Comparison of ENCODE assay signal across 13 cellular contexts in genomic region chr2:73821227-73821626, GRCh38.
A peak's percentile ranks its signal among the peaks of the same experiment; 100 is the strongest.
DNase-seq lines count a peak whose midpoint lies in the region; ATAC-seq and TF ChIP-seq lines count a peak whose summit lies in the region.
"Had no signal": no experiment of that assay in that cellular context is flagged by ENCODE, and none has a peak within 500 bp of the region (broad histone marks: within the 10 kb centered on the region; RNA-seq: fewer than 3 reads in every experiment).

No MANE protein-coding gene starts in this region.

- POLR2A ChIA-PET in RWPE1 (lab: Yijun Ruan, JAX; ENCODE audit: low non-redundant PET): no interaction called here

- DNase-seq in activated T-cell treated with anti-CD3 and anti-CD28 coated beads for 48 hours (ENCODE audit: low read depth) (peak; percentile 15), activated T-cell treated with anti-CD3 and anti-CD28 coated beads for 4 hours (no peak), NCI-H510A treated with DMSO at 0.1 percent for 48 hours (lab: John Stamatoyannopoulos, UW) (no peak), NCI-H82 (lab: John Stamatoyannopoulos, UW) (no peak), RWPE1 (ENCODE audit: low spot score) (no peak)
- peak in 1 of 2 donors; percentile 71 for DNase-seq in stimulated activated effector memory CD8-positive, alpha-beta T cell treated with anti-CD3 and anti-CD28 coated beads, Interleukin-12 subunit alpha, Interleukin-12 subunit beta, amount 100 ng/mL, for 72 hours (ENCODE audit: low spot score in 2 of 2)
- DNase-seq: activated naive CD8-positive, alpha-beta T cell treated with anti-CD3 and anti-CD28 coated beads, Interleukin-2, amount 10 ng/mL, durations not matched to agents 7 days and 5 days; effector memory CD4-positive, alpha-beta T cell; SK-N-SH; uterus had no signal

- H3K27ac Mint-ChIP-seq in stimulated activated effector memory CD8-positive, alpha-beta T cell treated with anti-CD3 and anti-CD28 coated beads, Interleukin-12 subunit alpha, Interleukin-12 subunit beta, amount 100 ng/mL, for 72 hours: peak overlapping the region; percentile 79
- H3K27ac Mint-ChIP-seq: activated naive CD8-positive, alpha-beta T cell treated with anti-CD3 and anti-CD28 coated beads, Interleukin-2, amount 10 ng/mL, durations not matched to agents 7 days and 5 days; neural progenitor cell had no signal

- peak overlapping the region; percentile 55 for H3K4me3 Mint-ChIP-seq in stimulated activated effector memory CD8-positive, alpha-beta T cell treated with anti-CD3 and anti-CD28 coated beads, Interleukin-12 subunit alpha, Interleukin-12 subunit beta, amount 100 ng/mL, for 72 hours
- H3K4me3 Mint-ChIP-seq: activated naive CD8-positive, alpha-beta T cell treated with anti-CD3 and anti-CD28 coated beads, Interleukin-2, amount 10 ng/mL, durations not matched to agents 7 days and 5 days; neural progenitor cell had no signal

- no peaks in the 10 kb centered on the region for H3K9me3 Mint-ChIP-seq in stimulated activated effector memory CD8-positive, alpha-beta T cell treated with anti-CD3 and anti-CD28 coated beads, Interleukin-12 subunit alpha, Interleukin-12 subunit beta, amount 100 ng/mL, for 72 hours
- H3K9me3 Mint-ChIP-seq: activated naive CD8-positive, alpha-beta T cell treated with anti-CD3 and anti-CD28 coated beads, Interleukin-2, amount 10 ng/mL, durations not matched to agents 7 days and 5 days; neural progenitor cell had no signal

- TF ChIP-seq CTCF in RWPE1 (conservative IDR thresholded peaks at IDR 0.05; ENCODE audit: low read depth): no peak

- H3K36me3 Mint-ChIP-seq in stimulated activated effector memory CD8-positive, alpha-beta T cell treated with anti-CD3 and anti-CD28 coated beads, Interleukin-12 subunit alpha, Interleukin-12 subunit beta, amount 100 ng/mL, for 72 hours: no peaks in the 10 kb centered on the region
- H3K36me3 Mint-ChIP-seq: activated naive CD8-positive, alpha-beta T cell treated with anti-CD3 and anti-CD28 coated beads, Interleukin-2, amount 10 ng/mL, durations not matched to agents 7 days and 5 days; neural progenitor cell had no signal

- H3K4me1 Mint-ChIP-seq in stimulated activated effector memory CD8-positive, alpha-beta T cell treated with anti-CD3 and anti-CD28 coated beads, Interleukin-12 subunit alpha, Interleukin-12 subunit beta, amount 100 ng/mL, for 72 hours: peaks cover 36% of the 10 kb centered on the region
- H3K4me1 Mint-ChIP-seq: neural progenitor cell had no signal

- ATAC-seq in GM21576 (IDR thresholded peaks at IDR 0.05; ENCODE audit: unreplicated experiment): peak; percentile 69
- ATAC-seq in HG03378 (IDR thresholded peaks at IDR 0.05; ENCODE audit: unreplicated experiment): peak; percentile 79
- ATAC-seq in stimulated activated effector memory CD8-positive, alpha-beta T cell treated with anti-CD3 and anti-CD28 coated beads, Interleukin-12 subunit alpha, Interleukin-12 subunit beta, amount 100 ng/mL, for 72 hours: peak; percentile 97

- CTCF ChIA-PET in RWPE1 (lab: Yijun Ruan, JAX): interaction anchor here (0.6 kb wide), 1 partner anchor 329 kb away, joined by 3 read pairs; no protein-coding TSS in a partner anchor

- H3K27ac ChIP-seq in RWPE1: no peak overlapping the region
- H3K27ac ChIP-seq: neural progenitor cell, uterus had no signal
